ENCODE assay signal across 18 cellular contexts in the genomic region with DNA sequence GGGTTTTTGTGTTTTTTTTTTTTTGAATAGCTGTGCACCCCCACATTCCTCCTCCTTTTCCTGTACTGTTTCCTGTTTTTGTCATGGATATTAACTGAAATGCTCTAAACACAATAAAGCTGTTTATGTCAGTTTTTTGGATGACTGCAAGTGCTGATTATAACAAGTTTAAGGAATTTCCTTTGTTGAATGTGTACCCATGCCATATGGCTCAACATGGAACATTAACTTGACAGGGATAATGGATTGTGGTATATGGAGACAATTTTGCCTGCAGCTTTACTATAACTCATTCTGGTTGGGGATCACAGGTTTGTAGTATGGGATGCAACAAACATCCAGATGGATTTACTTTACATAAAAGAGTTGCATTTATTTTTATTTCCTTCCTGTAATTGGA.
A peak's percentile ranks its signal among the peaks of the same experiment; 100 is the strongest.
DNase-seq lines count a peak whose midpoint lies in the region; ATAC-seq and FAIRE-seq lines count a peak whose summit lies in the region.
"Had no signal": no experiment of that assay in that cellular context is flagged by ENCODE, and none has a peak within 500 bp of the region (broad histone marks: within the 10 kb centered on the region; RNA-seq: fewer than 3 reads in every experiment).

No MANE protein-coding gene starts in this region.

- no peaks in the 10 kb centered on the region for H3K79me1 ChIP-seq in trophoblast cell (ENCODE audit: low read length)

- no peak for ATAC-seq in GM21390 (IDR thresholded peaks at IDR 0.05; ENCODE audit: unreplicated experiment)
- ATAC-seq in stimulated activated naive CD8-positive, alpha-beta T cell treated with anti-CD3 and anti-CD28 coated beads, Interleukin-15, amount 100 ng/mL, for 72 hours = no peak
- ATAC-seq: activated CD8-positive, alpha-beta memory T cell treated with anti-CD3 and anti-CD28 coated beads, Interleukin-2, amount 10 ng/mL, durations not matched to agents 7 days and 5 days; HCT116; left lobe of liver; naive thymus-derived CD8-positive, alpha-beta T cell had no signal

- H4K91ac ChIP-seq in trophoblast cell (ENCODE audit: low read depth, low read length) = no peak overlapping the region

- H3K27ac Mint-ChIP-seq in stimulated activated naive CD8-positive, alpha-beta T cell treated with anti-CD3 and anti-CD28 coated beads, Interleukin-15, amount 100 ng/mL, for 72 hours = no peak overlapping the region
- H3K27ac Mint-ChIP-seq: activated CD8-positive, alpha-beta memory T cell treated with anti-CD3 and anti-CD28 coated beads, Interleukin-2, amount 10 ng/mL, durations not matched to agents 7 days and 5 days; stimulated activated naive CD8-positive, alpha-beta T cell treated with anti-CD3 and anti-CD28 coated beads, Interleukin-15, Interleukin-2, amounts not matched to agents 100 ng/mL and 50 ng/mL, for 24 hours had no signal

- no peaks in the 10 kb centered on the region for H3K9me3 ChIP-seq in trophoblast cell (ENCODE audit: insufficient read depth, low read depth, low read length)
- H3K9me3 ChIP-seq: heart right ventricle had no signal

- no peaks in the 10 kb centered on the region for H3K4me1 ChIP-seq in trophoblast cell (ENCODE audit: control insufficient read depth in 1 of 2, insufficient read depth in 2 of 2, low read length in 2 of 2)

- no peak overlapping the region for H2BK12ac ChIP-seq in trophoblast cell (ENCODE audit: low read length)

- H3K4me2 ChIP-seq in trophoblast cell (ENCODE audit: low read length) = no peak overlapping the region

- FAIRE-seq in endometrium (lab: Jason Lieb, UNC) = peak; percentile 39
- FAIRE-seq: bronchial epithelial cell had no signal

- DNase-seq in NCI-H82 (lab: John Stamatoyannopoulos, UW) = peak; percentile 70
- DNase-seq in NCI-H82 treated with DMSO at 0.1 percent for 48 hours (lab: John Stamatoyannopoulos, UW; ENCODE audit: unreplicated experiment) = no peak
- DNase-seq in NCI-H446 (lab: John Stamatoyannopoulos, UW) = peak; percentile 16 to 72
- no peak for DNase-seq in substantia nigra (lab: John Stamatoyannopoulos, UW)
- DNase-seq in stimulated activated naive CD8-positive, alpha-beta T cell treated with anti-CD3 and anti-CD28 coated beads, Interleukin-15, amount 100 ng/mL, for 72 hours = no peak
- DNase-seq in trophoblast cell = no peak
- DNase-seq: ACHN; activated CD8-positive, alpha-beta memory T cell treated with anti-CD3 and anti-CD28 coated beads, Interleukin-2, amount 10 ng/mL, durations not matched to agents 7 days and 5 days; heart right ventricle; naive thymus-derived CD8-positive, alpha-beta T cell; SW 1271 had no signal

- H2BK120ac ChIP-seq in trophoblast cell (ENCODE audit: insufficient read depth, low read length, poor library complexity) = no peak overlapping the region

- H3K36me3 ChIP-seq in trophoblast cell (ENCODE audit: control insufficient read depth in 1 of 2, insufficient read depth in 2 of 2, low read length in 2 of 2) = no peaks in the 10 kb centered on the region

- no peaks in the 10 kb centered on the region for H3K27me3 Mint-ChIP-seq in stimulated activated naive CD8-positive, alpha-beta T cell treated with anti-CD3 and anti-CD28 coated beads, Interleukin-15, amount 100 ng/mL, for 72 hours
- H3K27me3 Mint-ChIP-seq: activated CD8-positive, alpha-beta memory T cell treated with anti-CD3 and anti-CD28 coated beads, Interleukin-2, amount 10 ng/mL, durations not matched to agents 7 days and 5 days; naive thymus-derived CD8-positive, alpha-beta T cell; stimulated activated naive CD8-positive, alpha-beta T cell treated with anti-CD3 and anti-CD28 coated beads, Interleukin-15, Interleukin-2, amounts not matched to agents 100 ng/mL and 50 ng/mL, for 24 hours had no signal

- no peak overlapping the region for H2AFZ ChIP-seq in trophoblast cell (ENCODE audit: insufficient read depth, low read length, poor library complexity)

- no peak overlapping the region for H3K9ac ChIP-seq in trophoblast cell (ENCODE audit: low read length)

- no peak overlapping the region for H3K18ac ChIP-seq in trophoblast cell (ENCODE audit: low read length)

- H3K4me1 Mint-ChIP-seq in stimulated activated naive CD8-positive, alpha-beta T cell treated with anti-CD3 and anti-CD28 coated beads, Interleukin-15, amount 100 ng/mL, for 72 hours = peaks cover 48% of the 10 kb centered on the region

- H3K23ac ChIP-seq in trophoblast cell (ENCODE audit: low read length) = no peak overlapping the region

- H3K4me3 Mint-ChIP-seq in stimulated activated naive CD8-positive, alpha-beta T cell treated with anti-CD3 and anti-CD28 coated beads, Interleukin-15, amount 100 ng/mL, for 72 hours = no peak overlapping the region
- H3K4me3 Mint-ChIP-seq: naive thymus-derived CD8-positive, alpha-beta T cell; stimulated activated naive CD8-positive, alpha-beta T cell treated with anti-CD3 and anti-CD28 coated beads, Interleukin-15, Interleukin-2, amounts not matched to agents 100 ng/mL and 50 ng/mL, for 24 hours had no signal

- H4K12ac ChIP-seq in trophoblast cell (ENCODE audit: low read depth, low read length) = no peak overlapping the region

- no peaks in the 10 kb centered on the region for H3K9me3 Mint-ChIP-seq in stimulated activated naive CD8-positive, alpha-beta T cell treated with anti-CD3 and anti-CD28 coated beads, Interleukin-15, amount 100 ng/mL, for 72 hours
- H3K9me3 Mint-ChIP-seq: naive thymus-derived CD8-positive, alpha-beta T cell; stimulated activated naive CD8-positive, alpha-beta T cell treated with anti-CD3 and anti-CD28 coated beads, Interleukin-15, Interleukin-2, amounts not matched to agents 100 ng/mL and 50 ng/mL, for 24 hours had no signal

- H3K4ac ChIP-seq in trophoblast cell (ENCODE audit: low read depth, low read length) = no peak overlapping the region

- H2BK5ac ChIP-seq in trophoblast cell (ENCODE audit: low read depth, low read length, poor library complexity) = no peak overlapping the region

- no peak overlapping the region for H3K14ac ChIP-seq in trophoblast cell (ENCODE audit: low read length)

- no peaks in the 10 kb centered on the region for H3K27me3 ChIP-seq in trophoblast cell (ENCODE audit: insufficient read depth, low read length)
- H3K27me3 ChIP-seq: heart right ventricle had no signal

- H3K79me2 ChIP-seq in trophoblast cell (ENCODE audit: control insufficient read depth, insufficient read depth, low read length, poor library complexity) = no peaks in the 10 kb centered on the region

- no peak overlapping the region for H2AK5ac ChIP-seq in trophoblast cell (ENCODE audit: low read length)

- H3K4me3 ChIP-seq in trophoblast cell (ENCODE audit: low read depth, low read length) = no peak overlapping the region

- H3K27ac ChIP-seq in substantia nigra (ENCODE audit: low read depth, low read length, poor library complexity, severe bottlenecking) = peak overlapping the region; percentile 37
- no peak overlapping the region for H3K27ac ChIP-seq in trophoblast cell (ENCODE audit: low read depth, low read length)
- H3K27ac ChIP-seq: HL-60 had no signal

- H4K8ac ChIP-seq in trophoblast cell (ENCODE audit: low read depth, low read length) = no peak overlapping the region

Comparison
In these comparisons a context has a peak if more than half of its experiments do, and no peak if none do; other contexts are left out.
1. DNase-seq: peak in NCI-H82 (single experiment) and NCI-H446 (2 of 2); none in NCI-H82 treated with DMSO at 0.1 percent for 48 hours (single experiment), substantia nigra (0 of 49), stimulated activated naive CD8-positive, alpha-beta T cell treated with anti-CD3 and anti-CD28 coated beads, Interleukin-15, amount 100 ng/mL, for 72 hours (0 of 2) and trophoblast cell (0 of 2).